ENCODE assay signal across 16 cellular contexts in genomic region chr18:24968233-24968775, GRCh38.
"Had no signal": no experiment of that assay in that cellular context is flagged by ENCODE, and none has a peak within 500 bp of the region (broad histone marks: within the 10 kb centered on the region; RNA-seq: fewer than 3 reads in every experiment).

No MANE protein-coding gene starts in this region.

- H3K4me1 ChIP-seq: colonic mucosa, suprapubic skin, vagina had no signal

- H3K27ac ChIP-seq: colonic mucosa, suprapubic skin, transverse colon, vagina had no signal

- H3K9me3 ChIP-seq: colonic mucosa, mucosa of descending colon, suprapubic skin, transverse colon, vagina had no signal

- H3K36me3 ChIP-seq: colonic mucosa, suprapubic skin, transverse colon, vagina had no signal

- H3K27me3 ChIP-seq: colonic mucosa, suprapubic skin, transverse colon, vagina had no signal

- DNase-seq: activated CD4-positive, alpha-beta memory T cell treated with anti-CD3 and anti-CD28 coated beads, Interleukin-2, amount 10 ng/mL, durations not matched to agents 7 days and 5 days; activated CD4-positive, alpha-beta T cell treated with anti-CD3 and anti-CD28 coated beads for 48 hours; activated CD4-positive, CD25-positive, alpha-beta regulatory T cell; activated naive CD4-positive, alpha-beta T cell treated with Interleukin-2 at 50 U/mL for 16 hours; activated naive CD8-positive, alpha-beta T cell treated with anti-CD3 and anti-CD28 coated beads, Interleukin-2, amount 10 ng/mL, durations not matched to agents 7 days and 5 days; activated T-cell treated with anti-CD3 and anti-CD28 coated beads, Interleukin-2, amount 50 U/mL, for 1 hour; colonic mucosa; endodermal cell; left ventricle myocardium superior; mucosa of descending colon; naive B cell; retina; stimulated activated CD4-positive, alpha-beta T cell treated with anti-CD3 and anti-CD28 coated beads, Interleukin-2, amount 100 ng/mL, for 24 hours; transverse colon had no signal

- H3K4me3 ChIP-seq: colonic mucosa, mucosa of descending colon, suprapubic skin, transverse colon, vagina had no signal

- ATAC-seq: left ventricle myocardium superior, mucosa of descending colon had no signal
